ENCODE assay signal across 9 cellular contexts in the genomic region with DNA sequence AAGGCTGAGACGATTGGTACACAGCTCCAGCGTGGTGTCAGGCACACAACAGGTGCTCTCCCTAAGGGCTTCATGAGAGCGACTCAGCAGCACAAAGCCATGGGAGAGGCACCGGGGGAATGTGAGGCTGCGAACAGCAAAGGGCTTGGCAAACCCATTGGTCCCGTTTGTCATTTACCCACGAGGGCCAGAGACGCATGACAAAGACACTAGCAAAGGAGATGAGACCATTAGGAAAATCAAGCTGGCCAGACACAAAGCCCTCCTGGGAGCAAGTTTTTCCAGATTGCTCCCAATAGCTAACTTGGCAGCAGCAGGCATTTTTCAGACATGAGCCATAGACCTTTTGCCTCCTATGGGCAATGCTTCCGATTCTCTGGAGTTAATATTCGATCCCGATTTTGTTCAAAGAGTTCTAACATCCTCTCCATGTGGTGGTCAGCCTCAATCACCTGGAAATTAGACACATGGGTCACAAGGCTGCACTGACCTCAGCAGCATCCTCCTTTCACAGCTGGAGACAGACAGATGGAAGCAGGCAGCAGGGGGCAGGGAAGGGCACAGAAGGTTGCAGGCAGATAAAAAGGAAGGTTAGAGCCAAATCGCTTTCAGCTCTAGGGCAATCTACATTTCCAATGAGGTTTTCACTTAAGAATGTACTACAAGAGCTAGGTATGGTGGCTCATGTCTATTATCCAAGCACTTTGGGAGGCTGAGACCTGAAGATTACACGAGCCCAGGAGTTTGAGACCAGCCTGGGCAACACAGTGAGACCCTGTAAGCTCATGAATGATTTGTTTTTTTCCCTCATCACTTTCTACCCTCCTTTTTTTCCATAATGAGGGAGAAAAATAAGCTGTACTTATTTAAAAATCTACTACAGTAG. TPM values are rescaled to one million over a fixed set of nuclear protein-coding genes. Genes with fewer than 3 reads are reported as not detected.
A peak's percentile ranks its signal among the peaks of the same experiment; 100 is the strongest.
DNase-seq lines count a peak whose midpoint lies in the region; ATAC-seq and TF ChIP-seq lines count a peak whose summit lies in the region.
"Had no signal": no experiment of that assay in that cellular context is flagged by ENCODE, and none has a peak within 500 bp of the region (broad histone marks: within the 10 kb centered on the region; RNA-seq: fewer than 3 reads in every experiment).

No MANE protein-coding gene starts in this region.

- H3K27me3 Mint-ChIP-seq in natural killer cell (ENCODE audit: low read depth in 2 of 2): no peaks in the 10 kb centered on the region
- H3K27me3 Mint-ChIP-seq: central memory CD8-positive, alpha-beta T cell had no signal

- TF ChIP-seq CTCF in GM12864 (IDR thresholded peaks at IDR 0.05; ENCODE audit: low read depth, low read length, missing control alignments) (peak; percentile 27), fibroblast of villous mesenchyme (IDR thresholded peaks at IDR 0.05; ENCODE audit: insufficient read depth, low read depth, low read length) (peak; percentile 19), natural killer cell (IDR thresholded peaks at IDR 0.05) (no peak)

- in situ Hi-C loops in SK-MEL-5 (cut with HindIII; ENCODE audit: low pct_unique_long_range_greater_than_20kb, low sequenced_read_pairs): no loop called here

- H3K27ac Mint-ChIP-seq in natural killer cell: no peak overlapping the region

- H3K4me3 ChIP-seq in GM12864 (ENCODE audit: low read depth, low read length) (no peak overlapping the region), fibroblast of villous mesenchyme (ENCODE audit: low read depth, low read length) (no peak overlapping the region)

- intact Hi-C loops in natural killer cell (cut with micrococcal nuclease): no loop called here

- peaks cover 20 to 28% of the 10 kb centered on the region in 2 donors for H3K4me1 Mint-ChIP-seq in natural killer cell

- no peaks in the 10 kb centered on the region for H3K36me3 Mint-ChIP-seq in natural killer cell

- DNase-seq in GM12864 (ENCODE audit: low read depth): no peak
- peak; percentile 55 for DNase-seq in SK-MEL-5 (ENCODE audit: low read depth, low spot score)
- DNase-seq in fibroblast of villous mesenchyme (ENCODE audit: low read depth): peak; percentile 65
- peak; percentile 95 for DNase-seq in renal cortical epithelial cell (ENCODE audit: low read depth)
- DNase-seq in NCI-H1930 (lab: John Stamatoyannopoulos, UW): no peak
- no peak for DNase-seq in retina
- no peak for DNase-seq in natural killer cell

- H3K4me3 Mint-ChIP-seq in natural killer cell: no peak overlapping the region
- H3K4me3 Mint-ChIP-seq: central memory CD8-positive, alpha-beta T cell had no signal

- no peaks in the 10 kb centered on the region for H3K9me3 Mint-ChIP-seq in natural killer cell
- H3K9me3 Mint-ChIP-seq: central memory CD8-positive, alpha-beta T cell had no signal

- ATAC-seq in HG03378 (IDR thresholded peaks at IDR 0.05; ENCODE audit: unreplicated experiment) (no peak), natural killer cell (no peak)

RNA-seq across cellular contexts. Expression of gene TK2, which starts 38.1 kb away (rescaled TPM):
- total RNA-seq in SK-MEL-5 (2014; rRNA removed; shearing (Covaris generic)): 19.7 and 23.6 TPM in 2 replicates
- polyA plus RNA-seq in SK-MEL-5 (2015; cell fraction: cytosol; rRNA removed): 19.3 and 19.4 TPM in 2 replicates
- 43.9 and 50.5 TPM in 2 replicates for polyA plus RNA-seq in SK-MEL-5 (2015; cell fraction: nucleus; rRNA removed)
- total RNA-seq in fibroblast of villous mesenchyme (38.9 and 41.9 TPM in 2 replicates), renal cortical epithelial cell (62.8 and 69.1 TPM in 2 replicates), natural killer cell (10 to 100 TPM; 18.8 to 25.8 (median 25.1) TPM)

RNA-seq across cellular contexts. Expression of gene CKLF, which starts 40.5 kb away (rescaled TPM):
- 86.7 and 87.6 TPM in 2 replicates for total RNA-seq in SK-MEL-5 (2014; rRNA removed; shearing (Covaris generic))
- 94.2 and 126 TPM in 2 replicates for polyA plus RNA-seq in SK-MEL-5 (2015; cell fraction: cytosol; rRNA removed)
- 12.3 and 32.0 TPM in 2 replicates for polyA plus RNA-seq in SK-MEL-5 (2015; cell fraction: nucleus; rRNA removed)
- total RNA-seq in fibroblast of villous mesenchyme (55.4 and 58.3 TPM in 2 replicates), renal cortical epithelial cell (69.3 and 234 TPM in 2 replicates), natural killer cell (10 to 100 TPM; 48.0 to 69.7 (median 54.6) TPM)

RNA-seq across cellular contexts. Expression of gene CMTM1, which starts 54.4 kb away (rescaled TPM):
- total RNA-seq in SK-MEL-5 (2014; rRNA removed; shearing (Covaris generic)): 0.77 and 1.1 TPM in 2 replicates
- polyA plus RNA-seq in SK-MEL-5 (2015; cell fraction: cytosol; rRNA removed): 0.94 and 1.1 TPM in 2 replicates
- polyA plus RNA-seq in SK-MEL-5 (2015; cell fraction: nucleus; rRNA removed): 1.4 and 5.2 TPM in 2 replicates
- 2.3 and 3.9 TPM in 2 replicates for total RNA-seq in fibroblast of villous mesenchyme
- 2.8 and 6.2 TPM in 2 replicates for total RNA-seq in renal cortical epithelial cell
- 1 to 10 TPM; 4.4 to 8.5 (median 7.8) TPM for total RNA-seq in natural killer cell

Comparison
In these comparisons a context has a peak if more than half of its experiments do, and no peak if none do; other contexts are left out.
1. DNase-seq: peak in SK-MEL-5 (single experiment), fibroblast of villous mesenchyme (single experiment) and renal cortical epithelial cell (single experiment); none in GM12864 (single experiment), NCI-H1930 (0 of 2), retina (single experiment) and natural killer cell (single experiment).